Comparison of ENCODE assay signal across 1 cellular context in genomic region chr10:77890097-77890496, GRCh38.
A peak's percentile ranks its signal among the peaks of the same experiment; 100 is the strongest.
TF ChIP-seq lines count a peak whose summit lies in the region.

No MANE protein-coding gene starts in this region.

TF ChIP-seq in H1, 55 proteins besides CTCF, POLR2A, EP300 and RAD21 (continued from another document):
- TF ChIP-seq CBX8 (IDR thresholded peaks at IDR 0.05; ENCODE audit: borderline replicate concordance, low read depth, low read length), result no peak
- no peak for TF ChIP-seq POLR2AphosphoS5 (IDR thresholded peaks at IDR 0.05; ENCODE audit: low read depth, low read length)
- no peak for TF ChIP-seq TAF1 (IDR thresholded peaks at IDR 0.05; ENCODE audit: low read depth, low read length)
- 0 out of 2 replicates have a peak, but pooled peaks have one; percentile 19 for TF ChIP-seq BACH1 (IDR thresholded peaks at IDR 0.05; ENCODE audit: low read length)
